11 cellular contexts compared by ENCODE assay signal in the genomic region with DNA sequence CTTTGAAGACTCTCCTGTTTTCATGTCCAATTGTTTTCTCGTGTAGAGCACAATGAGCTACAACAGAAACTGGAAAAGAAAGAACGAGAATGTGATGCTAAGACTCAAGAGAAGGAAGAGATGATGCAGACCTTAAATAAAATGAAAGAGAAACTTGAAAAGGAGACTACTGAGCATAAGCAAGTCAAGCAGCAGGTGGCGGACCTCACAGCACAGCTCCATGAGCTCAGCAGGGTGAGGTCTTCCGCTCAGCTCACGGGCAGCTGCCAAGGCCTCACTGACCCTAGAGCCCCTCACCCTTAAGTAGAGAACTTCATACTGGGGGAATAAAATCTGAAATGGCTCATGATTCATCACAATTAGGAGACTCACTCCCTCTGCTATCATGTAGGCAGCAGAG.
DNase-seq lines count a peak whose midpoint lies in the region; ATAC-seq, FAIRE-seq and TF ChIP-seq lines count a peak whose summit lies in the region.
"Had no signal": no experiment of that assay in that cellular context is flagged by ENCODE, and none has a peak within 500 bp of the region (broad histone marks: within the 10 kb centered on the region; RNA-seq: fewer than 3 reads in every experiment).

No MANE protein-coding gene starts in this region.

- H3K9ac ChIP-seq in HepG2 (ENCODE audit: insufficient read depth, low read depth, low read length), result no peak overlapping the region

- no peaks in the 10 kb centered on the region for H3K9me3 ChIP-seq in esophagus (ENCODE audit: control insufficient read depth in 2 of 2, insufficient read depth in 1 of 2, low read depth in 1 of 2, low read length in 1 of 2)
- no peaks in the 10 kb centered on the region for H3K9me3 ChIP-seq in uterus
- no peaks in the 10 kb centered on the region for H3K9me3 ChIP-seq in HepG2 (ENCODE audit: low read length)

- 68 to 81% methylated on average over 5 of the region's 5 CpGs for WGBS in esophagus, 2 donors
- 94% methylated on average over 5 of the region's 5 CpGs for WGBS in HepG2 (ENCODE audit: low lambda C conversion rate)

- H4K20me1 ChIP-seq in HepG2 (ENCODE audit: insufficient read depth, low read length), result no peaks in the 10 kb centered on the region

- peaks cover 6 to 12% of the 10 kb centered on the region in 2 donors for H3K36me3 ChIP-seq in esophagus (ENCODE audit: control insufficient read depth in 2 of 2, insufficient read depth in 2 of 2, low read length in 1 of 2)
- no peaks in the 10 kb centered on the region for H3K36me3 ChIP-seq in uterus
- peaks cover 17 to 62% of the 10 kb centered on the region in 2 experiments for H3K36me3 ChIP-seq in HepG2 (replicated peaks in 1 of 2; ENCODE audit: control insufficient read depth in 1 of 2, insufficient read depth in 2 of 2, low read length in 2 of 2)

- H3K27ac ChIP-seq in esophagus (ENCODE audit: low read depth in 2 of 2, low read length in 1 of 2), result peak overlapping the region; percentile 4 to 23
- peak overlapping the region; percentile 15 to 22 for H3K27ac ChIP-seq in uterus
- no peak overlapping the region for H3K27ac ChIP-seq in HepG2 (ENCODE audit: extremely low read length, insufficient read depth, low read length)

- TF ChIP-seq POLR2A in uterus (IDR thresholded peaks at IDR 0.05) (no peak), HepG2 (IDR thresholded peaks at IDR 0.05; ENCODE audit: insufficient read depth in 1 of 2, low read depth in 2 of 2, low read length in 2 of 2) (no peak)

- DNase-seq in Right ventricle myocardium superior (peak; percentile 55), Right ventricle myocardium inferior (ENCODE audit: missing footprints) (no peak), uterus (no peak), HepG2 (ENCODE audit: low spot score) (no peak), ecto neural progenitor cell (ENCODE audit: low spot score) (no peak)
- DNase-seq in stimulated activated naive CD8-positive, alpha-beta T cell treated with anti-CD3 and anti-CD28 coated beads, Interleukin-15, Interleukin-2, amounts not matched to agents 100 U/mL and 50 U/mL, for 24 hours, result no peak
- DNase-seq: activated CD8-positive, alpha-beta memory T cell treated with anti-CD3 and anti-CD28 coated beads, Interleukin-2, amount 50 U/mL, for 4 hours; DMS53 had no signal

- TF ChIP-seq RAD21 in HepG2 (CRISPR knock-in tag; IDR thresholded peaks at IDR 0.05), result no peak

- BruUV-seq in HepG2 (replicated peaks; lab: Mats Ljungman, UMichigan), result no TSS peak

- FAIRE-seq in HepG2 (lab: Jason Lieb, UNC), result no peak

- H3K4me3 ChIP-seq in esophagus (ENCODE audit: low read depth in 1 of 2, low read length in 2 of 2) (no peak overlapping the region), uterus (no peak overlapping the region), HepG2 (replicated peaks in 1 of 3; ENCODE audit: insufficient read depth in 1 of 3, low read depth in 2 of 3, low read length in 3 of 3) (no peak overlapping the region)

- no peaks in the 10 kb centered on the region for H3K27me3 ChIP-seq in esophagus (ENCODE audit: control insufficient read depth in 1 of 2, insufficient read depth in 2 of 2, low read length in 2 of 2)
- no peaks in the 10 kb centered on the region for H3K27me3 ChIP-seq in uterus
- no peaks in the 10 kb centered on the region for H3K27me3 ChIP-seq in HepG2 (ENCODE audit: control insufficient read depth in 1 of 2, insufficient read depth in 2 of 2, low read length in 2 of 2)

- no peak overlapping the region for H2AFZ ChIP-seq in HepG2 (ENCODE audit: low read length)

- no peak overlapping the region for H3K4me2 ChIP-seq in HepG2 (ENCODE audit: low read depth, low read length)

- in situ Hi-C loops in HepG2 (cut with HindIII; ENCODE audit: extremely low pct_ligation_motif_present, low pct_unique_long_range_greater_than_20kb), result no loop called here

- H3K79me2 ChIP-seq in HepG2 (ENCODE audit: insufficient read depth, low read length), result no peaks in the 10 kb centered on the region

- peaks cover 0 to 3% of the 10 kb centered on the region in 2 donors for H3K4me1 ChIP-seq in esophagus (ENCODE audit: control insufficient read depth in 2 of 2, insufficient read depth in 2 of 2, low read length in 1 of 2)
- no peaks in the 10 kb centered on the region for H3K4me1 ChIP-seq in uterus
- peaks cover 5% of the 10 kb centered on the region; the same call in 1 of the 2 replicates for H3K4me1 ChIP-seq in HepG2 (ENCODE audit: insufficient read depth, low read length)

- CTCF ChIA-PET in HepG2 (lab: Yijun Ruan, JAX; ENCODE audit: low intra/inter-chr PET ratio, low total read pairs), result no interaction called here

- intact Hi-C loops in Right ventricle myocardium superior (cut with DNase I), result loop anchor here (10.0 kb wide), 2 partner anchors 94 to 764 kb away; partner anchors contain the start of gene PCNX4
- intact Hi-C loops in Right ventricle myocardium inferior (cut with DNase I), result loop anchor here (5.0 kb wide), 3 partner anchors 42 to 143 kb away; partner anchors contain the start of gene DAAM1
- intact Hi-C loops in uterus (cut with DNase I; ENCODE audit: low total_unique reads), result no loop called here
- intact Hi-C loops in HepG2 (cut with micrococcal nuclease; ENCODE audit: unreplicated experiment), result no loop called here

- TF ChIP-seq EP300 in HepG2 (IDR thresholded peaks at IDR 0.05; ENCODE audit: low read depth in 2 of 2, low read length in 2 of 2) (no peak), HepG2 (CRISPR knock-in tag; IDR thresholded peaks at IDR 0.05; ENCODE audit: borderline replicate concordance) (no peak)

- ATAC-seq in Right ventricle myocardium superior (ENCODE audit: poor library complexity), result no peak
- no peak for ATAC-seq in Right ventricle myocardium inferior
- ATAC-seq in HG03280 (IDR thresholded peaks at IDR 0.05; ENCODE audit: unreplicated experiment), result peak; percentile 55
- ATAC-seq in stimulated activated naive CD8-positive, alpha-beta T cell treated with anti-CD3 and anti-CD28 coated beads, Interleukin-15, Interleukin-2, amounts not matched to agents 100 U/mL and 50 U/mL, for 24 hours, result no peak
- ATAC-seq in HepG2, result no peak
- ATAC-seq: left colon had no signal

- TF ChIP-seq CTCF in uterus (IDR thresholded peaks at IDR 0.05), result no peak
- TF ChIP-seq CTCF in HepG2 (CRISPR knock-in tag; IDR thresholded peaks at IDR 0.05), result no peak

- POLR2A ChIA-PET in HepG2 (lab: Yijun Ruan, JAX), result no interaction called here

TF ChIP-seq in HepG2, 621 proteins besides CTCF, POLR2A, EP300 and RAD21:
- TF ChIP-seq, protein P1, sequence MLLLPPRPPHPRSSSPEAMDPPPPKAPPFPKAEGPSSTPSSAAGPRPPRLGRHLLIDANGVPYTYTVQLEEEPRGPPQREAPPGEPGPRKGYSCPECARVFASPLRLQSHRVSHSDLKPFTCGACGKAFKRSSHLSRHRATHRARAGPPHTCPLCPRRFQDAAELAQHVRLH (CRISPR knock-in tag; IDR thresholded peaks at IDR 0.05; ENCODE audit: borderline replicate concordance, low read depth), result no peak
- no peak for TF ChIP-seq ZNF256 (CRISPR knock-in tag; conservative IDR thresholded peaks at IDR 0.05)
- no peak for TF ChIP-seq ZNF629 (CRISPR knock-in tag; conservative IDR thresholded peaks at IDR 0.05)
- no peak for TF ChIP-seq KDM1A (CRISPR knock-in tag; IDR thresholded peaks at IDR 0.05)

Comparison
In these comparisons a context has a peak if more than half of its experiments do, and no peak if none do; other contexts are left out.
1. intact Hi-C loops: an anchor here in Right ventricle myocardium superior (10.0 kb wide) and Right ventricle myocardium inferior (5.0 kb wide); none called in uterus and HepG2.